15 cellular contexts compared by ENCODE assay signal in the genomic region with DNA sequence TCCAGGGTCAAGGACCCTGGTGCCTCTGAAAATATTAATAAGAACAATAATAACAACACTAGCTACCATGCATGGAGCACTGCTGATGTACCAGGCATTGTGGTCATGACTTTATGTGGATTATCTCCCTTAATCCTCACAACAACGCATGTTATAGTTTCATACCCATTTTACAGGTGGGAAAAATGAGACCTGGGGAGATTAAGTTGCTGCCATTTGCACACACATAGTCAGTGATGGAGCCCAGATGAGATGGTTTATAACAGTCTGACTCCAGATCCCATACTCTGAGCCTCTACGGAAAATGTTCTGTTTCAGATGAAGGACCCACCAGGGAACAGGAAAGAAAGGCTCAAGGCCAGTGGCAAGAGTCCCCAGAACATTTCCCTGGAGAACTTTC. TPM values are rescaled to one million over a fixed set of nuclear protein-coding genes. Genes with fewer than 3 reads are reported as not detected.
DNase-seq lines count a peak whose midpoint lies in the region; ATAC-seq and TF ChIP-seq lines count a peak whose summit lies in the region.
"Had no signal": no experiment of that assay in that cellular context is flagged by ENCODE, and none has a peak within 500 bp of the region (broad histone marks: within the 10 kb centered on the region; RNA-seq: fewer than 3 reads in every experiment).

No MANE protein-coding gene starts in this region.

- H3K36me3 ChIP-seq in heart right ventricle (no peaks in the 10 kb centered on the region), BLaER1 (no peaks in the 10 kb centered on the region), SJCRH30 (no peaks in the 10 kb centered on the region)

- intact Hi-C loops in heart right ventricle (cut with DNase I), result no loop called here
- intact Hi-C loops in left ventricle myocardium superior (cut with micrococcal nuclease), result no loop called here

- H3K36me3 Mint-ChIP-seq in osteocyte (ENCODE audit: unreplicated experiment), result no peaks in the 10 kb centered on the region
- H3K36me3 Mint-ChIP-seq: CD8-positive, alpha-beta memory T cell had no signal

- no peak overlapping the region for H3K9ac ChIP-seq in BLaER1

- DNase-seq in heart right ventricle (no peak), left ventricle myocardium superior (no peak), HL-60 (ENCODE audit: low read depth in 1 of 2, low spot score in 1 of 2) (no peak), osteocyte (ENCODE audit: extremely low spot score, unreplicated experiment) (peak; percentile 34), SJCRH30 (no peak), NCI-H524 treated with DMSO at 0.1 percent for 48 hours (lab: John Stamatoyannopoulos, UW) (no peak)
- DNase-seq: ACHN; Caco-2; CD8-positive, alpha-beta memory T cell; DMS53; H7; IMR-90 had no signal

- peaks cover 74% of the 10 kb centered on the region for H3K27me3 Mint-ChIP-seq in osteocyte (ENCODE audit: unreplicated experiment)

- ATAC-seq in heart right ventricle, result no peak
- ATAC-seq in left ventricle myocardium superior, result no peak
- no peak for ATAC-seq in GM19023 (IDR thresholded peaks at IDR 0.05; ENCODE audit: unreplicated experiment)
- ATAC-seq: GM23338 had no signal

- H3K27ac ChIP-seq in heart right ventricle (peak overlapping the region; percentile 71 to 94 (median 88)), BLaER1 (peak overlapping the region; percentile 71), HL-60 (replicated peaks) (peak overlapping the region; percentile 59), SJCRH30 (no peak overlapping the region)

- no peak overlapping the region for H3K4me3 ChIP-seq in heart right ventricle
- no peak overlapping the region for H3K4me3 ChIP-seq in BLaER1
- H3K4me3 ChIP-seq in HL-60 (replicated peaks; ENCODE audit: insufficient read depth, low read length), result no peak overlapping the region
- H3K4me3 ChIP-seq in SJCRH30, result no peak overlapping the region
- H3K4me3 ChIP-seq: GM23338 had no signal

- H3K9me3 Mint-ChIP-seq in osteocyte (ENCODE audit: unreplicated experiment), result no peaks in the 10 kb centered on the region
- H3K9me3 Mint-ChIP-seq: GM23338 had no signal

- H3K4me1 ChIP-seq in heart right ventricle (peaks cover 0 to 71% (median 23%) of the 10 kb centered on the region in 9 donors), BLaER1 (peaks cover 49% of the 10 kb centered on the region), SJCRH30 (no peaks in the 10 kb centered on the region)

- no peak for TF ChIP-seq CTCF in heart right ventricle (IDR thresholded peaks at IDR 0.05)
- TF ChIP-seq CTCF in HL-60 (IDR thresholded peaks at IDR 0.05; ENCODE audit: insufficient read depth, low read length), result no peak
- no peak for TF ChIP-seq CTCF in osteocyte (IDR thresholded peaks at IDR 0.05)

- WGBS in heart right ventricle, 2 donors, result 90 to 96% methylated on average over 2 of the region's 2 CpGs

- H3K4me2 ChIP-seq in BLaER1, result peak overlapping the region; percentile 73
- H3K4me2 ChIP-seq: GM23338 had no signal

- no peaks in the 10 kb centered on the region for H4K20me1 ChIP-seq in BLaER1

- H3K27me3 ChIP-seq in heart right ventricle (no peaks in the 10 kb centered on the region), BLaER1 (no peaks in the 10 kb centered on the region), HL-60 (ENCODE audit: insufficient read depth, poor library complexity, severe bottlenecking) (no peaks in the 10 kb centered on the region), SJCRH30 (peaks cover 6% of the 10 kb centered on the region)

- no peaks in the 10 kb centered on the region for H3K4me1 Mint-ChIP-seq in osteocyte (ENCODE audit: unreplicated experiment)
- H3K4me1 Mint-ChIP-seq: CD8-positive, alpha-beta memory T cell; GM23338 had no signal

- no peak overlapping the region for H3K27ac Mint-ChIP-seq in osteocyte (ENCODE audit: unreplicated experiment)
- H3K27ac Mint-ChIP-seq: CD8-positive, alpha-beta memory T cell; GM23338 had no signal

- no peak overlapping the region for H3K4me3 Mint-ChIP-seq in osteocyte (ENCODE audit: unreplicated experiment)
- H3K4me3 Mint-ChIP-seq: CD8-positive, alpha-beta memory T cell; GM23338 had no signal

- H3K9me3 ChIP-seq in heart right ventricle, result no peaks in the 10 kb centered on the region
- no peaks in the 10 kb centered on the region for H3K9me3 ChIP-seq in BLaER1
- H3K9me3 ChIP-seq in SJCRH30 (replicated peaks), result no peaks in the 10 kb centered on the region
- H3K9me3 ChIP-seq: Caco-2 had no signal

RNA-seq across cellular contexts. Expression of a gene that starts 48.2 kb away (rescaled TPM):
- total RNA-seq in heart right ventricle (10 to 100 TPM; 21.5 to 36.6 (median 28.9) TPM), left ventricle myocardium superior (35.1 TPM), osteocyte (2.5 and 3.3 TPM in 2 replicates)
- 10 to 100 TPM in 1 of 2 donors, 1 to 10 TPM in 1; 1.6 to 15.4 TPM for polyA plus RNA-seq in heart right ventricle
- total RNA-seq in SJCRH30 (2014; rRNA removed; shearing (Covaris generic)), result 6.9 and 8.0 TPM in 2 replicates
